1 cellular context compared by ENCODE assay signal in genomic region chr17:45135192-45135977, GRCh38.
A peak's percentile ranks its signal among the peaks of the same experiment; 100 is the strongest.
TF ChIP-seq lines count a peak whose summit lies in the region.

A gene with protein sequence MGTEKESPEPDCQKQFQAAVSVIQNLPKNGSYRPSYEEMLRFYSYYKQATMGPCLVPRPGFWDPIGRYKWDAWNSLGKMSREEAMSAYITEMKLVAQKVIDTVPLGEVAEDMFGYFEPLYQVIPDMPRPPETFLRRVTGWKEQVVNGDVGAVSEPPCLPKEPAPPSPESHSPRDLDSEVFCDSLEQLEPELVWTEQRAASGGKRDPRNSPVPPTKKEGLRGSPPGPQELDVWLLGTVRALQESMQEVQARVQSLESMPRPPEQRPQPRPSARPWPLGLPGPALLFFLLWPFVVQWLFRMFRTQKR (plus strand): TSS chr17:45135687. CDS start chr17:45136145, 458 bp downstream.

TF ChIP-seq in HEK293, 187 proteins besides CTCF, POLR2A, EP300 and RAD21 (continued from another document and continues in another):
- TF ChIP-seq PRDM10 (tag by site-specific recombination; IDR thresholded peaks at IDR 0.05) (peak; percentile 72), ZNF791 (tag by site-specific recombination; IDR thresholded peaks at IDR 0.05) (no peak), SP2 (tag by site-specific recombination; IDR thresholded peaks at IDR 0.05) (peak; percentile 88), BCL11B (tag by site-specific recombination; IDR thresholded peaks at IDR 0.05; ENCODE audit: low read depth) (peak; percentile 56), HIC1 (tag by site-specific recombination; IDR thresholded peaks at IDR 0.05) (peak; percentile 93), ZNF639 (tag by site-specific recombination; IDR thresholded peaks at IDR 0.05) (no peak), ZNF473 (tag by site-specific recombination; IDR thresholded peaks at IDR 0.05) (no peak), ZBTB17 (tag by site-specific recombination; IDR thresholded peaks at IDR 0.05) (peak; percentile 93), ZNF701 (tag by site-specific recombination; IDR thresholded peaks at IDR 0.05) (no peak), ZNF558 (tag by site-specific recombination; IDR thresholded peaks at IDR 0.05) (peak; percentile 63; the same call in 1 of the 2 replicates), ZIC2 (tag by site-specific recombination; IDR thresholded peaks at IDR 0.05) (peak; percentile 78), ZNF423 (tag by site-specific recombination; IDR thresholded peaks at IDR 0.05) (peak; percentile 81), ZNF670 (tag by site-specific recombination; IDR thresholded peaks at IDR 0.05; ENCODE audit: low read depth) (no peak), ZNF510 (tag by site-specific recombination; IDR thresholded peaks at IDR 0.05; ENCODE audit: insufficient replicate concordance) (no peak), YY2 (tag by site-specific recombination; IDR thresholded peaks at IDR 0.05) (no peak), IKZF3 (tag by site-specific recombination; IDR thresholded peaks at IDR 0.05) (peak; percentile 92), ZFP37 (tag by site-specific recombination; IDR thresholded peaks at IDR 0.05) (0 out of 2 replicates have a peak, but pooled peaks have one; percentile 71), ZBTB21 (tag by site-specific recombination; IDR thresholded peaks at IDR 0.05) (peak; percentile 31; the same call in 1 of the 2 replicates), ZBTB26 (tag by site-specific recombination; optimal IDR thresholded peaks at IDR 0.05) (peak; percentile 18), ZBTB10 (tag by site-specific recombination; IDR thresholded peaks at IDR 0.05) (peak; percentile 14; the same call in 1 of the 2 replicates), ZNF623 (tag by site-specific recombination; IDR thresholded peaks at IDR 0.05) (no peak), ZNF112 (tag by site-specific recombination; IDR thresholded peaks at IDR 0.05) (no peak), REPIN1 (tag by site-specific recombination; IDR thresholded peaks at IDR 0.05; ENCODE audit: low read depth) (no peak), EGR2 (tag by site-specific recombination; IDR thresholded peaks at IDR 0.05; ENCODE audit: low read depth) (no peak), ZNF354C (tag by site-specific recombination; IDR thresholded peaks at IDR 0.05; ENCODE audit: borderline replicate concordance, low read depth) (no peak), KLF17 (tag by site-specific recombination; IDR thresholded peaks at IDR 0.05) (peak; percentile 78; the same call in 1 of the 2 replicates), KLF16 (tag by site-specific recombination; IDR thresholded peaks at IDR 0.05) (no peak; the same call in 1 of the 2 replicates), ZNF248 (tag by site-specific recombination; IDR thresholded peaks at IDR 0.05) (no peak), GLIS2 (tag by site-specific recombination; IDR thresholded peaks at IDR 0.05) (peak; percentile 93), ZEB2 (tag by site-specific recombination; IDR thresholded peaks at IDR 0.05) (peak; percentile 73), ZNF768 (tag by site-specific recombination; IDR thresholded peaks at IDR 0.05) (no peak), ZNF585B (tag by site-specific recombination; IDR thresholded peaks at IDR 0.05) (no peak), ZNF202 (tag by site-specific recombination; IDR thresholded peaks at IDR 0.05; ENCODE audit: borderline replicate concordance) (no peak), YY1 (tag by site-specific recombination; IDR thresholded peaks at IDR 0.05) (peak; percentile 29; the same call in 1 of the 2 replicates), ZNF571 (tag by site-specific recombination; IDR thresholded peaks at IDR 0.05) (no peak), BCL11A (tag by site-specific recombination; IDR thresholded peaks at IDR 0.05; ENCODE audit: low read depth) (peak; percentile 55), ZNF350 (tag by site-specific recombination; IDR thresholded peaks at IDR 0.05) (no peak), WT1 (tag by site-specific recombination; IDR thresholded peaks at IDR 0.05) (0 out of 2 replicates have a peak, but pooled peaks have one; percentile 16)
- TF ChIP-seq, protein P1, sequence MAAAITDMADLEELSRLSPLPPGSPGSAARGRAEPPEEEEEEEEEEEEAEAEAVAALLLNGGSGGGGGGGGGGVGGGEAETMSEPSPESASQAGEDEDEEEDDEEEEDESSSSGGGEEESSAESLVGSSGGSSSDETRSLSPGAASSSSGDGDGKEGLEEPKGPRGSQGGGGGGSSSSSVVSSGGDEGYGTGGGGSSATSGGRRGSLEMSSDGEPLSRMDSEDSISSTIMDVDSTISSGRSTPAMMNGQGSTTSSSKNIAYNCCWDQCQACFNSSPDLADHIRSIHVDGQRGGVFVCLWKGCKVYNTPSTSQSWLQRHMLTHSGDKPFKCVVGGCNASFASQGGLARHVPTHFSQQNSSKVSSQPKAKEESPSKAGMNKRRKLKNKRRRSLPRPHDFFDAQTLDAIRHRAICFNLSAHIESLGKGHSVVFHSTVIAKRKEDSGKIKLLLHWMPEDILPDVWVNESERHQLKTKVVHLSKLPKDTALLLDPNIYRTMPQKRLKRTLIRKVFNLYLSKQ (tag by site-specific recombination; IDR thresholded peaks at IDR 0.05; ENCODE audit: borderline replicate concordance) = no peak
- TF ChIP-seq, protein P2, sequence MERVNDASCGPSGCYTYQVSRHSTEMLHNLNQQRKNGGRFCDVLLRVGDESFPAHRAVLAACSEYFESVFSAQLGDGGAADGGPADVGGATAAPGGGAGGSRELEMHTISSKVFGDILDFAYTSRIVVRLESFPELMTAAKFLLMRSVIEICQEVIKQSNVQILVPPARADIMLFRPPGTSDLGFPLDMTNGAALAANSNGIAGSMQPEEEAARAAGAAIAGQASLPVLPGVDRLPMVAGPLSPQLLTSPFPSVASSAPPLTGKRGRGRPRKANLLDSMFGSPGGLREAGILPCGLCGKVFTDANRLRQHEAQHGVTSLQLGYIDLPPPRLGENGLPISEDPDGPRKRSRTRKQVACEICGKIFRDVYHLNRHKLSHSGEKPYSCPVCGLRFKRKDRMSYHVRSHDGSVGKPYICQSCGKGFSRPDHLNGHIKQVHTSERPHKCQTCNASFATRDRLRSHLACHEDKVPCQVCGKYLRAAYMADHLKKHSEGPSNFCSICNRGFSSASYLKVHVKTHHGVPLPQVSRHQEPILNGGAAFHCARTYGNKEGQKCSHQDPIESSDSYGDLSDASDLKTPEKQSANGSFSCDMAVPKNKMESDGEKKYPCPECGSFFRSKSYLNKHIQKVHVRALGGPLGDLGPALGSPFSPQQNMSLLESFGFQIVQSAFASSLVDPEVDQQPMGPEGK (tag by site-specific recombination; IDR thresholded peaks at IDR 0.05) = peak; percentile 65
- TF ChIP-seq, protein P3, sequence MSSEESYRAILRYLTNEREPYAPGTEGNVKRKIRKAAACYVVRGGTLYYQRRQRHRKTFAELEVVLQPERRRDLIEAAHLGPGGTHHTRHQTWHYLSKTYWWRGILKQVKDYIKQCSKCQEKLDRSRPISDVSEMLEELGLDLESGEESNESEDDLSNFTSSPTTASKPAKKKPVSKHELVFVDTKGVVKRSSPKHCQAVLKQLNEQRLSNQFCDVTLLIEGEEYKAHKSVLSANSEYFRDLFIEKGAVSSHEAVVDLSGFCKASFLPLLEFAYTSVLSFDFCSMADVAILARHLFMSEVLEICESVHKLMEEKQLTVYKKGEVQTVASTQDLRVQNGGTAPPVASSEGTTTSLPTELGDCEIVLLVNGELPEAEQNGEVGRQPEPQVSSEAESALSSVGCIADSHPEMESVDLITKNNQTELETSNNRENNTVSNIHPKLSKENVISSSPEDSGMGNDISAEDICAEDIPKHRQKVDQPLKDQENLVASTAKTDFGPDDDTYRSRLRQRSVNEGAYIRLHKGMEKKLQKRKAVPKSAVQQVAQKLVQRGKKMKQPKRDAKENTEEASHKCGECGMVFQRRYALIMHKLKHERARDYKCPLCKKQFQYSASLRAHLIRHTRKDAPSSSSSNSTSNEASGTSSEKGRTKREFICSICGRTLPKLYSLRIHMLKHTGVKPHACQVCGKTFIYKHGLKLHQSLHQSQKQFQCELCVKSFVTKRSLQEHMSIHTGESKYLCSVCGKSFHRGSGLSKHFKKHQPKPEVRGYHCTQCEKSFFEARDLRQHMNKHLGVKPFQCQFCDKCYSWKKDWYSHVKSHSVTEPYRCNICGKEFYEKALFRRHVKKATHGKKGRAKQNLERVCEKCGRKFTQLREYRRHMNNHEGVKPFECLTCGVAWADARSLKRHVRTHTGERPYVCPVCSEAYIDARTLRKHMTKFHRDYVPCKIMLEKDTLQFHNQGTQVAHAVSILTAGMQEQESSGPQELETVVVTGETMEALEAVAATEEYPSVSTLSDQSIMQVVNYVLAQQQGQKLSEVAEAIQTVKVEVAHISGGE (tag by site-specific recombination; conservative IDR thresholded peaks at IDR 0.05; ENCODE audit: low read depth) = 0 out of 2 replicates have a peak, but pooled peaks have one; percentile 11
